In the genomic region with DNA sequence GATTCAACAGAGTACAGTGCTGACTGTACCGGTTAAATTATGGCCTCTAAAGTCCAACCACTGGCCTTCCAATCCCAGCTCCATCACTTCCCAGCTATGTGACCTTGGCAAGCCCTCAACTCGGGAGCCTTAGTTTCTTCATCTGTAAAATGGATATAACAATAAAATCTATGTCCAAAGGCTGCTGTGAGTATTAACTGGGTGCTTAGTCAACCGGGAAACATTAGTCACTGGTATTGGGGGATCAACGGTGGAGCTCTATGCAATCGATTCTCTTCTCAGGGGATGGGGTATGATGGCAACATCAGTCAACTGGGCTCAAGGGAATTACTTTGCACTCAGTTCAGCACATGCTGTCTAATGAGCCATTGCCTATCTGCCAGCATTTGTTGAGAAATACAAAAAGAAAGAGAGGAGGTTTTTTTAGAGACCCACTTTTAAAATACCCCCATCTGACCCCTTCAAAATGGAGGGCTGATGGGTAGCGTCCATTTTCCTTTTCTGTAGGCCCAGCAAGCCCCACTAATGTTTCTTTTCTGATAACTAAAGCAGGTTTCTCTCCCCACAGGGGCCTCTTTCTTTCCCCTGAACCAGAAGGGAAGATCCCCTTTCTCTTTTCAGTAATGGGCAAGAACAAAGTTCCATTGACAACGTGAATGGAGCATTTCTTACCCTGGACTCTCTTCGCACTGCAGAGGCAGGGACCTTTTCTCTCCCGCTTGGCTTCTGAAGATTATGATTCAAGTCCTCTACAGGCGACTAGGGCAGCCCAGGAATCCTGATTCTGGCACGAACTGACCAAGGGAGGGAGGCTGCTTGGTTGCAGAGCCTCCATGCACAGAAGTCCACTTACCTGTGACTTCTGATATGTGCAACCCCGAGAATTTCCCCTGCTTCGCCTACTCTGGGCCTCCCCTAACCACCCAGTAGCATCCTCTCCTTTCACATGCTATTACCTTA, we compare ENCODE assay signal across 1 cellular context.
TF ChIP-seq lines count a peak whose summit lies in the region.

No MANE protein-coding gene starts in this region.

TF ChIP-seq in HepG2, 621 proteins besides CTCF, POLR2A, EP300 and RAD21:
- TF ChIP-seq, protein P1, sequence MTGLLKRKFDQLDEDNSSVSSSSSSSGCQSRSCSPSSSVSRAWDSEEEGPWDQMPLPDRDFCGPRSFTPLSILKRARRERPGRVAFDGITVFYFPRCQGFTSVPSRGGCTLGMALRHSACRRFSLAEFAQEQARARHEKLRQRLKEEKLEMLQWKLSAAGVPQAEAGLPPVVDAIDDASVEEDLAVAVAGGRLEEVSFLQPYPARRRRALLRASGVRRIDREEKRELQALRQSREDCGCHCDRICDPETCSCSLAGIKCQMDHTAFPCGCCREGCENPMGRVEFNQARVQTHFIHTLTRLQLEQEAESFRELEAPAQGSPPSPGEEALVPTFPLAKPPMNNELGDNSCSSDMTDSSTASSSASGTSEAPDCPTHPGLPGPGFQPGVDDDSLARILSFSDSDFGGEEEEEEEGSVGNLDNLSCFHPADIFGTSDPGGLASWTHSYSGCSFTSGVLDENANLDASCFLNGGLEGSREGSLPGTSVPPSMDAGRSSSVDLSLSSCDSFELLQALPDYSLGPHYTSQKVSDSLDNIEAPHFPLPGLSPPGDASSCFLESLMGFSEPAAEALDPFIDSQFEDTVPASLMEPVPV (CRISPR knock-in tag; IDR thresholded peaks at IDR 0.05), result no peak
- TF ChIP-seq, protein P2, sequence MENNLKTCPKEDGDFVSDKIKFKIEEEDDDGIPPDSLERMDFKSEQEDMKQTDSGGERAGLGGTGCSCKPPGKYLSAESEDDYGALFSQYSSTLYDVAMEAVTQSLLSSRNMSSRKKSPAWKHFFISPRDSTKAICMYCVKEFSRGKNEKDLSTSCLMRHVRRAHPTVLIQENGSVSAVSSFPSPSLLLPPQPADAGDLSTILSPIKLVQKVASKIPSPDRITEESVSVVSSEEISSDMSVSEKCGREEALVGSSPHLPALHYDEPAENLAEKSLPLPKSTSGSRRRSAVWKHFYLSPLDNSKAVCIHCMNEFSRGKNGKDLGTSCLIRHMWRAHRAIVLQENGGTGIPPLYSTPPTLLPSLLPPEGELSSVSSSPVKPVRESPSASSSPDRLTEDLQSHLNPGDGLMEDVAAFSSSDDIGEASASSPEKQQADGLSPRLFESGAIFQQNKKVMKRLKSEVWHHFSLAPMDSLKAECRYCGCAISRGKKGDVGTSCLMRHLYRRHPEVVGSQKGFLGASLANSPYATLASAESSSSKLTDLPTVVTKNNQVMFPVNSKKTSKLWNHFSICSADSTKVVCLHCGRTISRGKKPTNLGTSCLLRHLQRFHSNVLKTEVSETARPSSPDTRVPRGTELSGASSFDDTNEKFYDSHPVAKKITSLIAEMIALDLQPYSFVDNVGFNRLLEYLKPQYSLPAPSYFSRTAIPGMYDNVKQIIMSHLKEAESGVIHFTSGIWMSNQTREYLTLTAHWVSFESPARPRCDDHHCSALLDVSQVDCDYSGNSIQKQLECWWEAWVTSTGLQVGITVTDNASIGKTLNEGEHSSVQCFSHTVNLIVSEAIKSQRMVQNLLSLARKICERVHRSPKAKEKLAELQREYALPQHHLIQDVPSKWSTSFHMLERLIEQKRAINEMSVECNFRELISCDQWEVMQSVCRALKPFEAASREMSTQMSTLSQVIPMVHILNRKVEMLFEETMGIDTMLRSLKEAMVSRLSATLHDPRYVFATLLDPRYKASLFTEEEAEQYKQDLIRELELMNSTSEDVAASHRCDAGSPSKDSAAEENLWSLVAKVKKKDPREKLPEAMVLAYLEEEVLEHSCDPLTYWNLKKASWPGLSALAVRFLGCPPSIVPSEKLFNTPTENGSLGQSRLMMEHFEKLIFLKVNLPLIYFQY (CRISPR knock-in tag; IDR thresholded peaks at IDR 0.05; ENCODE audit: borderline replicate concordance), result no peak
- TF ChIP-seq ZNF629 (CRISPR knock-in tag; conservative IDR thresholded peaks at IDR 0.05) (peak; percentile 94), ATRX (CRISPR knock-in tag; IDR thresholded peaks at IDR 0.05; ENCODE audit: borderline replicate concordance) (no peak), CHD4 (IDR thresholded peaks at IDR 0.05; ENCODE audit: borderline replicate concordance, low read length) (peak; percentile 84), ZNF484 (CRISPR knock-in tag; IDR thresholded peaks at IDR 0.05; ENCODE audit: borderline replicate concordance, low read depth) (no peak), REL (CRISPR knock-in tag; conservative IDR thresholded peaks at IDR 0.05) (no peak), ZMYM2 (CRISPR knock-in tag; IDR thresholded peaks at IDR 0.05) (no peak; the same call in 1 of the 2 replicates), RCOR2 (CRISPR knock-in tag; IDR thresholded peaks at IDR 0.05) (0 out of 2 replicates have a peak, but pooled peaks have one; percentile 38)
- TF ChIP-seq, protein P3, sequence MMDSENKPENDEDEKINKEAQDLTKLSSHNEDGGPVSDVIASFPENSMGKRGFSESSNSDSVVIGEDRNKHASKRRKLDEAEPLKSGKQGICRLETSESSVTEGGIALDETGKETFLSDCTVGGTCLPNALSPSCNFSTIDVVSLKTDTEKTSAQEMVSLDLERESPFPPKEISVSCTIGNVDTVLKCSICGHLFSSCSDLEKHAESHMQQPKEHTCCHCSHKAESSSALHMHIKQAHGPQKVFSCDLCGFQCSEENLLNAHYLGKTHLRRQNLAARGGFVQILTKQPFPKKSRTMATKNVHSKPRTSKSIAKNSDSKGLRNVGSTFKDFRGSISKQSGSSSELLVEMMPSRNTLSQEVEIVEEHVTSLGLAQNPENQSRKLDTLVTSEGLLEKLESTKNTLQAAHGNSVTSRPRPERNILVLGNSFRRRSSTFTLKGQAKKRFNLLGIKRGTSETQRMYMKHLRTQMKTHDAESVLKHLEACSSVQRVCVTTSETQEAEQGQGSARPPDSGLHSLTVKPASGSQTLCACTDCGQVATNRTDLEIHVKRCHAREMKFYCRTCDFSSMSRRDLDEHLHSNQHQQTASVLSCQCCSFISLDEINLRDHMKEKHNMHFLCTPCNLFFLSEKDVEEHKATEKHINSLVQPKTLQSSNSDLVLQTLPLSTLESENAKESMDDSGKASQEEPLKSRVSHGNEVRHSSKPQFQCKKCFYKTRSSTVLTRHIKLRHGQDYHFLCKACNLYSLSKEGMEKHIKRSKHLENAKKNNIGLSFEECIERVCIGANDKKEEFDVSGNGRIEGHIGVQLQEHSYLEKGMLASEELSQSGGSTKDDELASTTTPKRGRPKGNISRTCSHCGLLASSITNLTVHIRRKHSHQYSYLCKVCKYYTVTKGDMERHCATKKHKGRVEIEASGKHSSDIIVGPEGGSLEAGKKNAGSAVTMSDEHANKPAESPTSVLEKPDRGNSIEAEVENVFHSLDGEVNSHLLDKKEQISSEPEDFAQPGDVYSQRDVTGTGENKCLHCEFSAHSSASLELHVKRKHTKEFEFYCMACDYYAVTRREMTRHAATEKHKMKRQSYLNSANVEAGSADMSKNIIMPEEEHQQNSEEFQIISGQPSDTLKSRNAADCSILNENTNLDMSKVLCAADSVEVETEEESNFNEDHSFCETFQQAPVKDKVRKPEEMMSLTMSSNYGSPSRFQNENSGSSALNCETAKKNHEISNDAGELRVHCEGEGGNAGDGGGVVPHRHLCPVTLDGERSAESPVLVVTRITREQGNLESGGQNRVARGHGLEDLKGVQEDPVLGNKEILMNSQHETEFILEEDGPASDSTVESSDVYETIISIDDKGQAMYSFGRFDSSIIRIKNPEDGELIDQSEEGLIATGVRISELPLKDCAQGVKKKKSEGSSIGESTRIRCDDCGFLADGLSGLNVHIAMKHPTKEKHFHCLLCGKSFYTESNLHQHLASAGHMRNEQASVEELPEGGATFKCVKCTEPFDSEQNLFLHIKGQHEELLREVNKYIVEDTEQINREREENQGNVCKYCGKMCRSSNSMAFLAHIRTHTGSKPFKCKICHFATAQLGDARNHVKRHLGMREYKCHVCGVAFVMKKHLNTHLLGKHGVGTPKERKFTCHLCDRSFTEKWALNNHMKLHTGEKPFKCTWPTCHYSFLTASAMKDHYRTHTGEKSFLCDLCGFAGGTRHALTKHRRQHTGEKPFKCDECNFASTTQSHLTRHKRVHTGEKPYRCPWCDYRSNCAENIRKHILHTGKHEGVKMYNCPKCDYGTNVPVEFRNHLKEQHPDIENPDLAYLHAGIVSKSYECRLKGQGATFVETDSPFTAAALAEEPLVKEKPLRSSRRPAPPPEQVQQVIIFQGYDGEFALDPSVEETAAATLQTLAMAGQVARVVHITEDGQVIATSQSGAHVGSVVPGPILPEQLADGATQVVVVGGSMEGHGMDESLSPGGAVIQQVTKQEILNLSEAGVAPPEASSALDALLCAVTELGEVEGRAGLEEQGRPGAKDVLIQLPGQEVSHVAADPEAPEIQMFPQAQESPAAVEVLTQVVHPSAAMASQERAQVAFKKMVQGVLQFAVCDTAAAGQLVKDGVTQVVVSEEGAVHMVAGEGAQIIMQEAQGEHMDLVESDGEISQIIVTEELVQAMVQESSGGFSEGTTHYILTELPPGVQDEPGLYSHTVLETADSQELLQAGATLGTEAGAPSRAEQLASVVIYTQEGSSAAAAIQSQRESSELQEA (CRISPR knock-in tag; IDR thresholded peaks at IDR 0.05; ENCODE audit: not compliant biosample characterization), result no peak
- TF ChIP-seq, protein P4, sequence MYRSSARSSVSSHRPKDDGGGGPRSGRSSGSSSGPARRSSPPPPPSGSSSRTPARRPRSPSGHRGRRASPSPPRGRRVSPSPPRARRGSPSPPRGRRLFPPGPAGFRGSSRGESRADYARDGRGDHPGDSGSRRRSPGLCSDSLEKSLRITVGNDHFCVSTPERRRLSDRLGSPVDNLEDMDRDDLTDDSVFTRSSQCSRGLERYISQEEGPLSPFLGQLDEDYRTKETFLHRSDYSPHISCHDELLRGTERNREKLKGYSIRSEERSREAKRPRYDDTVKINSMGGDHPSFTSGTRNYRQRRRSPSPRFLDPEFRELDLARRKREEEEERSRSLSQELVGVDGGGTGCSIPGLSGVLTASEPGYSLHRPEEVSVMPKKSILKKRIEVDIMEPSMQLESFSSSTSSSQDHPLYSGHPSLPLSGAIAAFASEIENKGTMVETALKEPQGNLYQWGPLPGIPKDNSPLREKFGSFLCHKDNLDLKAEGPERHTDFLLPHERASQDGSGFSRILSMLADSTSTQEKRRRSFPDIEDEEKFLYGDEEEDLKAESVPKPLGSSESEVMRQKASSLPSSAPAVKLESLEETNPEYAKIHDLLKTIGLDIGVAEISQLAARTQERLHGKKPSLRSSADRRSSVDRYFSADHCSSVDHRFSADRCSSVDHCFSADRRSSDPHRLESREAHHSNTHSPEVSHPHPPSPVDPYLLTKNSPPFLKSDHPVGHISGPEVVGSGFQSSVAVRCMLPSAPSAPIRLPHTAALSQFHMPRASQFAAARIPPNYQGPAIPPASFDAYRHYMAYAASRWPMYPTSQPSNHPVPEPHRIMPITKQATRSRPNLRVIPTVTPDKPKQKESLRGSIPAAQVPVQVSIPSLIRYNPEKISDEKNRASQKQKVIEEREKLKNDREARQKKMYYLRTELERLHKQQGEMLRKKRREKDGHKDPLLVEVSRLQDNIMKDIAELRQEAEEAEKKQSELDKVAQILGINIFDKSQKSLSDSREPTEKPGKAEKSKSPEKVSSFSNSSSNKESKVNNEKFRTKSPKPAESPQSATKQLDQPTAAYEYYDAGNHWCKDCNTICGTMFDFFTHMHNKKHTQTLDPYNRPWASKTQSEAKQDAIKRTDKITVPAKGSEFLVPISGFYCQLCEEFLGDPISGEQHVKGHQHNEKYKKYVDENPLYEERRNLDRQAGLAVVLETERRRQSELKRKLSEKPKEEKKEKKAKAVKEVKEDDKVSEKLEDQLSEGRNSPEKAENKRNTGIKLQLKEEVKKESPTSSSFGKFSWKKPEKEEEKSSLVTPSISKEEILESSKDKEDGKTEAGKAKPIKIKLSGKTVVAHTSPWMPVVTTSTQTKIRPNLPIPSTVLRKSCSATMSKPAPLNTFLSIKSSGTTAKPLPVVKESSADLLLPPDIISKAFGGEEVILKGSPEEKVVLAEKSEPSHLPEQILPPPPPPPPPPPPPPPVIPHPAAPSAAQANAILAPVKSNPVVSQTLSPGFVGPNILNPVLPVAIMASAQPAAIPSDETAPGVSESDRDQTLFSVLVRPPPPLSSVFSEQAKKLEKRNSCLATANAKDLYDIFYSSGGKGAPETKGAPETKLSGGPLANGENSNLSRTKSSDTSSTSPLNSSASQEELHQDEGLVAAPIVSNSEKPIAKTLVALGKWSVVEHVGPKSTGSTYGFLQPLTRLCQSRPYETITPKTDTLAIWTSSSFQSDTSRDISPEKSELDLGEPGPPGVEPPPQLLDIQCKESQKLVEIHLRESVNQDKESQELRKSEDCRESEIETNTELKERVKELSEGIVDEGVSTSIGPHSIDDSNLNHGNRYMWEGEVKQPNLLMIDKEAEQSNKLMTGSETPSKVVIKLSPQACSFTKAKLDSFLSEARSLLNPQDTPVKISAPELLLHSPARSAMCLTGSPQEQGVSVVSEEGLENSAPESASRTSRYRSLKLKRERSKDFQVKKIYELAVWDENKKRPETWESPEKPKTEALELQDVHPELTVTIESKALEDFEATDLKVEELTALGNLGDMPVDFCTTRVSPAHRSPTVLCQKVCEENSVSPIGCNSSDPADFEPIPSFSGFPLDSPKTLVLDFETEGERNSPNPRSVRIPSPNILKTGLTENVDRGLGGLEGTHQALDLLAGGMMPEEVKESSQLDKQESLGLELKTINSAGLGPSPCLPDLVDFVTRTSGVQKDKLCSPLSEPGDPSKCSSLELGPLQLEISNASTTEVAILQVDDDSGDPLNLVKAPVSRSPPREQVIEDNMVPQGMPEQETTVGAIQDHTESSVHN (CRISPR knock-in tag; IDR thresholded peaks at IDR 0.05), result no peak
